Comparison of ENCODE assay signal across 15 cellular contexts in genomic region chr4:95204873-95205272, GRCh38.
DNase-seq lines count a peak whose midpoint lies in the region; ATAC-seq, FAIRE-seq and TF ChIP-seq lines count a peak whose summit lies in the region.
"Had no signal": no experiment of that assay in that cellular context is flagged by ENCODE, and none has a peak within 500 bp of the region (broad histone marks: within the 10 kb centered on the region; RNA-seq: fewer than 3 reads in every experiment).

No MANE protein-coding gene starts in this region.

- H3K4me1 Mint-ChIP-seq in T-cell, result no peaks in the 10 kb centered on the region
- H3K4me1 Mint-ChIP-seq: activated naive CD8-positive, alpha-beta T cell treated with anti-CD3 and anti-CD28 coated beads, Interleukin-2, amount 10 ng/mL, durations not matched to agents 7 days and 5 days had no signal

- H3K9me3 Mint-ChIP-seq in T-cell, result no peaks in the 10 kb centered on the region
- H3K9me3 Mint-ChIP-seq: activated naive CD8-positive, alpha-beta T cell treated with anti-CD3 and anti-CD28 coated beads, Interleukin-2, amount 10 ng/mL, durations not matched to agents 7 days and 5 days had no signal

- TF ChIP-seq CTCF in DND-41 (IDR thresholded peaks at IDR 0.05; ENCODE audit: borderline replicate concordance, extremely low read depth, low read length, poor library complexity, severe bottlenecking), result peak; percentile 50
- TF ChIP-seq CTCF in GM12878 (IDR thresholded peaks at IDR 0.05 in 2 of 3, conservative IDR thresholded peaks at IDR 0.05 in 1 of 3; ENCODE audit: control insufficient read depth in 2 of 3, extremely low read depth in 1 of 3, insufficient read depth in 1 of 3, low read depth in 3 of 3, low read length in 3 of 3), result no peak

- DNase-seq in DND-41 (no peak), GM12878 (ENCODE audit: low read depth, low spot score) (no peak), medulla oblongata (ENCODE audit: extremely low spot score) (peak; percentile 69), T-cell (no peak), dedifferentiated amniotic fluid mesenchymal stem cell (ENCODE audit: extremely low spot score) (no peak)
- DNase-seq in activated CD4-positive, alpha-beta T cell treated with anti-CD3 and anti-CD28 coated beads for 4 hours, result no peak
- DNase-seq: activated CD4-positive, alpha-beta T cell treated with anti-CD3 and anti-CD28 coated beads, Interleukin-2, amount 50 U/mL, for 1 hour; activated naive CD8-positive, alpha-beta T cell treated with anti-CD3 and anti-CD28 coated beads, Interleukin-2, amount 10 ng/mL, durations not matched to agents 7 days and 5 days; NCI-H187 treated with DMSO at 0.1 percent for 48 hours; stimulated activated CD4-positive, alpha-beta T cell treated with anti-CD3 and anti-CD28 coated beads, Interleukin-1b, Interleukin-23, amount 100 ng/mL, for 48 hours; stimulated activated naive CD8-positive, alpha-beta T cell treated with anti-CD3 and anti-CD28 coated beads, Interleukin-15, Interleukin-2, amounts not matched to agents 100 U/mL and 50 U/mL, for 24 hours had no signal

- H3K9me3 ChIP-seq in DND-41 (ENCODE audit: insufficient read depth, low read length, severe bottlenecking) (no peaks in the 10 kb centered on the region), GM12878 (replicated peaks; ENCODE audit: control insufficient read depth, insufficient read depth, low read length) (no peaks in the 10 kb centered on the region)
- H3K9me3 ChIP-seq: neutrophil had no signal

- H3K27ac ChIP-seq in DND-41 (ENCODE audit: low read length), result no peak overlapping the region
- no peak overlapping the region for H3K27ac ChIP-seq in GM12878 (ENCODE audit: control insufficient read depth, insufficient read depth)
- H3K27ac ChIP-seq: neutrophil had no signal

- H4K20me1 ChIP-seq in DND-41 (ENCODE audit: insufficient read depth, low read length) (no peaks in the 10 kb centered on the region), GM12878 (ENCODE audit: control insufficient read depth, insufficient read depth) (no peaks in the 10 kb centered on the region)

- no TSS peak for BruUV-seq in GM12878 (replicated peaks; lab: Mats Ljungman, UMichigan)

- POLR2A ChIA-PET in GM12878 (lab: Charles Lee), result no interaction called here
- POLR2A ChIA-PET in T-cell (lab: Charles Lee), result no interaction called here

- no peak for FAIRE-seq in GM12878 (lab: Jason Lieb, UNC)
- FAIRE-seq: islet of Langerhans had no signal

- H3K4me2 ChIP-seq in DND-41 (ENCODE audit: insufficient read depth, low read length) (no peak overlapping the region), GM12878 (ENCODE audit: control insufficient read depth, insufficient read depth) (no peak overlapping the region)

- SMC1A ChIA-PET in GM12878 (lab: Charles Lee; ENCODE audit: uncharacterized antibody, unreplicated experiment), result interaction anchor here (0.6 kb wide), 1 partner anchor 11 kb away, joined by 3 read pairs; no protein-coding TSS in a partner anchor

- TF ChIP-seq EP300 in Ishikawa (IDR thresholded peaks at IDR 0.05; ENCODE audit: borderline replicate concordance), result no peak
- TF ChIP-seq EP300 in GM12878 (IDR thresholded peaks at IDR 0.05; ENCODE audit: borderline replicate concordance in 1 of 2, control insufficient read depth in 1 of 2, low read depth in 2 of 2, low read length in 2 of 2), result no peak

- RAD21 ChIA-PET in GM12878 (lab: Charles Lee; ENCODE audit: unreplicated experiment), result no interaction called here

- H2AFZ ChIP-seq in DND-41 (ENCODE audit: low read depth, low read length) (no peak overlapping the region), GM12878 (ENCODE audit: control insufficient read depth, low read depth, low read length) (no peak overlapping the region)

- TF ChIP-seq POLR2A in GM12878 (IDR thresholded peaks at IDR 0.05; ENCODE audit: low read depth, low read length), result no peak

- CTCF ChIA-PET in GM12878 (lab: Yijun Ruan, JAX), result interaction anchor here (1.0 kb wide), 1 partner anchor 41 kb away, joined by 3 read pairs; no protein-coding TSS in a partner anchor
- CTCF ChIA-PET in T-cell (lab: Charles Lee), result no interaction called here

- TF ChIP-seq RAD21 in Ishikawa (IDR thresholded peaks at IDR 0.05; ENCODE audit: low read depth) (peak; percentile 51), GM12878 (IDR thresholded peaks at IDR 0.05; ENCODE audit: insufficient read depth, low read depth, low read length) (0 out of 2 replicates have a peak, but pooled peaks have one; percentile 9)

- WGBS in GM12878 (ENCODE audit: insufficient coverage, insufficient replicate concordance, low lambda C conversion rate, missing lambda C conversion rate), result 9% methylated on average over 5 of the region's 5 CpGs

- H3K36me3 Mint-ChIP-seq in T-cell, result no peaks in the 10 kb centered on the region
- H3K36me3 Mint-ChIP-seq: activated naive CD8-positive, alpha-beta T cell treated with anti-CD3 and anti-CD28 coated beads, Interleukin-2, amount 10 ng/mL, durations not matched to agents 7 days and 5 days had no signal

- H3K36me3 ChIP-seq in DND-41 (ENCODE audit: insufficient read depth, low read length) (no peaks in the 10 kb centered on the region), GM12878 (ENCODE audit: control insufficient read depth in 2 of 2, insufficient read depth in 2 of 2, low read length in 1 of 2) (no peaks in the 10 kb centered on the region)
- H3K36me3 ChIP-seq: neutrophil had no signal

- H3K27me3 ChIP-seq in DND-41 (ENCODE audit: insufficient read depth, low read length, poor library complexity) (no peaks in the 10 kb centered on the region), GM12878 (replicated peaks in 1 of 2; ENCODE audit: control insufficient read depth in 2 of 2, insufficient read depth in 2 of 2, low read length in 1 of 2) (no peaks in the 10 kb centered on the region)
- H3K27me3 ChIP-seq: neutrophil had no signal

- intact Hi-C loops in GM12878 (cut with micrococcal nuclease; ENCODE audit: unreplicated experiment), result no loop called here

- no peak for ATAC-seq in DND-41 (ENCODE audit: insufficient read depth, low read depth)
- ATAC-seq in GM12878, result no peak
- no peak for ATAC-seq in T-cell (replicated peaks in 1 of 4)
- no peak for ATAC-seq in GM19023 (IDR thresholded peaks at IDR 0.05; ENCODE audit: unreplicated experiment)
- ATAC-seq: stimulated activated naive CD8-positive, alpha-beta T cell treated with anti-CD3 and anti-CD28 coated beads, Interleukin-15, Interleukin-2, amounts not matched to agents 100 U/mL and 50 U/mL, for 24 hours had no signal

- no peaks in the 10 kb centered on the region for H3K27me3 Mint-ChIP-seq in T-cell

- H3K9ac ChIP-seq in DND-41 (ENCODE audit: low read depth, low read length) (no peak overlapping the region), GM12878 (ENCODE audit: control insufficient read depth, insufficient read depth, low read length) (no peak overlapping the region)

- H3K79me2 ChIP-seq in DND-41 (ENCODE audit: insufficient read depth, low read length) (no peaks in the 10 kb centered on the region), GM12878 (ENCODE audit: control insufficient read depth, insufficient read depth, low read length) (no peaks in the 10 kb centered on the region)

- in situ Hi-C loops in GM12878 (cut with MboI), result no loop called here

- no peaks in the 10 kb centered on the region for H3K4me1 ChIP-seq in DND-41 (ENCODE audit: insufficient read depth, low read length)
- no peaks in the 10 kb centered on the region for H3K4me1 ChIP-seq in GM12878 (ENCODE audit: control insufficient read depth, insufficient read depth, low read length)

- no peak overlapping the region for H3K27ac Mint-ChIP-seq in T-cell
- H3K27ac Mint-ChIP-seq: activated naive CD8-positive, alpha-beta T cell treated with anti-CD3 and anti-CD28 coated beads, Interleukin-2, amount 10 ng/mL, durations not matched to agents 7 days and 5 days had no signal

- H3K4me3 ChIP-seq in DND-41 (ENCODE audit: low read depth in 1 of 2, low read length in 2 of 2) (no peak overlapping the region), GM12878 (no peak overlapping the region)

- H3K4me3 Mint-ChIP-seq in T-cell, result no peak overlapping the region
- H3K4me3 Mint-ChIP-seq: activated naive CD8-positive, alpha-beta T cell treated with anti-CD3 and anti-CD28 coated beads, Interleukin-2, amount 10 ng/mL, durations not matched to agents 7 days and 5 days had no signal

TF ChIP-seq in Ishikawa, 13 proteins besides CTCF, POLR2A, EP300 and RAD21 (continues in another document):
- TF ChIP-seq NFIC (IDR thresholded peaks at IDR 0.05) (no peak), TCF12 (IDR thresholded peaks at IDR 0.05; ENCODE audit: low read depth) (no peak), EGR1 (IDR thresholded peaks at IDR 0.05) (no peak), MAX (IDR thresholded peaks at IDR 0.05) (no peak), TEAD4 (IDR thresholded peaks at IDR 0.05) (no peak), FOXM1 (IDR thresholded peaks at IDR 0.05; ENCODE audit: borderline replicate concordance, low read depth) (no peak), YY1 (IDR thresholded peaks at IDR 0.05; ENCODE audit: low read depth) (no peak), TAF1 (IDR thresholded peaks at IDR 0.05; ENCODE audit: low read depth) (no peak), CREB1 (IDR thresholded peaks at IDR 0.05; ENCODE audit: low read depth) (no peak), ZBTB7A (IDR thresholded peaks at IDR 0.05; ENCODE audit: low read depth) (no peak)

TF ChIP-seq in GM12878, 131 proteins besides CTCF, POLR2A, EP300 and RAD21 (continues in another document):
- TF ChIP-seq TBL1XR1 (IDR thresholded peaks at IDR 0.05; ENCODE audit: low read depth, low read length), result no peak
- TF ChIP-seq TCF12 (IDR thresholded peaks at IDR 0.05; ENCODE audit: low read depth, low read length), result no peak
- no peak for TF ChIP-seq RFX5 (IDR thresholded peaks at IDR 0.05; ENCODE audit: low read depth, low read length)
- no peak for TF ChIP-seq YBX1 (IDR thresholded peaks at IDR 0.05)
- TF ChIP-seq BACH1 (IDR thresholded peaks at IDR 0.05; ENCODE audit: borderline replicate concordance), result no peak
- TF ChIP-seq USF1 (IDR thresholded peaks at IDR 0.05; ENCODE audit: borderline replicate concordance, extremely low read length, insufficient read depth, low read depth, low read length), result no peak
- no peak for TF ChIP-seq IRF4 (IDR thresholded peaks at IDR 0.05; ENCODE audit: low read depth, low read length)
- TF ChIP-seq SPI1 (IDR thresholded peaks at IDR 0.05; ENCODE audit: borderline replicate concordance, insufficient read depth, low read depth, low read length), result no peak
- TF ChIP-seq ZNF384 (IDR thresholded peaks at IDR 0.05; ENCODE audit: borderline replicate concordance, low read depth, low read length), result no peak
- TF ChIP-seq POLR2AphosphoS5 (IDR thresholded peaks at IDR 0.05; ENCODE audit: low read length), result no peak
- no peak for TF ChIP-seq MTA3 (IDR thresholded peaks at IDR 0.05; ENCODE audit: borderline replicate concordance, low read length)
